Comparison of ENCODE assay signal across 20 cellular contexts in genomic region chr12:75542942-75543341, GRCh38. TPM values are rescaled to one million over a fixed set of nuclear protein-coding genes. Genes with fewer than 3 reads are reported as not detected.
DNase-seq lines count a peak whose midpoint lies in the region; ATAC-seq and TF ChIP-seq lines count a peak whose summit lies in the region.
"Had no signal": no experiment of that assay in that cellular context is flagged by ENCODE, and none has a peak within 500 bp of the region (broad histone marks: within the 10 kb centered on the region; RNA-seq: fewer than 3 reads in every experiment).

No MANE protein-coding gene starts in this region.

- H3K9me3 ChIP-seq in mammary epithelial cell (replicated peaks; ENCODE audit: insufficient read depth, low read length) (no peaks in the 10 kb centered on the region), PC-3 (ENCODE audit: low read length) (no peaks in the 10 kb centered on the region), testis (no peaks in the 10 kb centered on the region)
- H3K9me3 ChIP-seq: BE2C, SJSA1 had no signal

- ATAC-seq in PC-3: no peak
- ATAC-seq in HG03095 (IDR thresholded peaks at IDR 0.05; ENCODE audit: unreplicated experiment): no peak

- H4K20me1 ChIP-seq in mammary epithelial cell (ENCODE audit: insufficient read depth, low read length) (no peaks in the 10 kb centered on the region), PC-3 (ENCODE audit: low read length) (no peaks in the 10 kb centered on the region)

- H3K36me3 Mint-ChIP-seq in MCF 10A (ENCODE audit: insufficient read depth, unreplicated experiment): no peaks in the 10 kb centered on the region

- no peaks in the 10 kb centered on the region for H3K4me1 Mint-ChIP-seq in MCF 10A (ENCODE audit: insufficient read depth, unreplicated experiment)

- H3K36me3 ChIP-seq in mammary epithelial cell (ENCODE audit: insufficient read depth, low read length) (peaks cover 2% of the 10 kb centered on the region), PC-3 (ENCODE audit: low read depth, low read length) (no peaks in the 10 kb centered on the region), testis (ENCODE audit: low read depth, missing control alignments) (no peaks in the 10 kb centered on the region)
- H3K36me3 ChIP-seq: BE2C, SJSA1 had no signal

- intact Hi-C loops in MCF 10A (cut with micrococcal nuclease) (no loop called here), mammary epithelial cell (cut with micrococcal nuclease) (no loop called here), PC-3 (cut with micrococcal nuclease) (no loop called here), testis (cut with DNase I; ENCODE audit: low total_unique reads) (no loop called here)

- no peak overlapping the region for H3K4me3 ChIP-seq in mammary epithelial cell (replicated peaks in 1 of 3; ENCODE audit: insufficient read depth in 1 of 3, low read depth in 2 of 3, low read length in 3 of 3)
- H3K4me3 ChIP-seq in fibroblast of pulmonary artery (replicated peaks; ENCODE audit: low read depth, low read length): no peak overlapping the region
- H3K4me3 ChIP-seq in PC-3 (ENCODE audit: low read length): no peak overlapping the region
- H3K4me3 ChIP-seq in testis: no peak overlapping the region
- H3K4me3 ChIP-seq: SJSA1 had no signal

- H3K4me1 ChIP-seq in mammary epithelial cell (ENCODE audit: insufficient read depth, low read length) (no peaks in the 10 kb centered on the region), PC-3 (ENCODE audit: insufficient read depth, low read length) (no peaks in the 10 kb centered on the region), testis (no peaks in the 10 kb centered on the region)
- H3K4me1 ChIP-seq: SJSA1 had no signal

- no peaks in the 10 kb centered on the region for H3K9me2 ChIP-seq in PC-3 (replicated peaks; ENCODE audit: low read length)

- no peak overlapping the region for H3K9ac ChIP-seq in mammary epithelial cell (ENCODE audit: insufficient read depth, low read length)
- H3K9ac ChIP-seq in PC-3 (ENCODE audit: low read length): no peak overlapping the region

- H3K27me3 Mint-ChIP-seq in MCF 10A (ENCODE audit: insufficient read depth, unreplicated experiment): no peaks in the 10 kb centered on the region

- H3K79me2 ChIP-seq in mammary epithelial cell (ENCODE audit: insufficient read depth, low read length) (no peaks in the 10 kb centered on the region), PC-3 (ENCODE audit: low read length) (no peaks in the 10 kb centered on the region)

- peak; percentile 7 for DNase-seq in MCF 10A (ENCODE audit: unreplicated experiment)
- no peak for DNase-seq in mammary epithelial cell
- peak; percentile 58 for DNase-seq in amniotic epithelial cell (ENCODE audit: low read depth)
- peak; percentile 59 for DNase-seq in fibroblast of pulmonary artery (ENCODE audit: low read depth)
- DNase-seq in PC-3: no peak
- no peak for DNase-seq in testis
- DNase-seq in DMS 273 treated with DMSO at 0.1 percent for 48 hours (lab: John Stamatoyannopoulos, UW): no peak
- DNase-seq: 8988T; BE2C; CD4-positive, alpha-beta T cell; DMS53; HCEC 1CT; NCI-H1105; NCI-H1694; NCI-H446; NCI-H69; NK-92 treated with Interleukin-12 subunit alpha and Interleukin-12 subunit beta, amount 100 ng/mL, for 24 hours had no signal

- CTCF ChIA-PET in MCF 10A (lab: Yijun Ruan, JAX) (interaction anchor here (0.7 to 2.9 kb wide), 6 partner anchors 7 to 494 kb away, joined by 3 to 26 read pairs (median 4); no protein-coding TSS in a partner anchor), mammary epithelial cell (lab: Charles Lee; ENCODE audit: low non-redundant PET) (no interaction called here), PC-3 (lab: Charles Lee) (interaction anchor here (0.6 kb wide), 1 partner anchor 82 kb away, joined by 3 read pairs; no protein-coding TSS in a partner anchor)

- TF ChIP-seq CTCF in MCF 10A (IDR thresholded peaks at IDR 0.05; ENCODE audit: unreplicated experiment): no peak
- no peak for TF ChIP-seq CTCF in mammary epithelial cell (conservative IDR thresholded peaks at IDR 0.05 in 1 of 2, IDR thresholded peaks at IDR 0.05 in 1 of 2; ENCODE audit: extremely low read depth in 1 of 2, insufficient read depth in 1 of 2, low read depth in 1 of 2, low read length in 2 of 2)
- TF ChIP-seq CTCF in fibroblast of pulmonary artery (IDR thresholded peaks at IDR 0.05; ENCODE audit: low read length, missing control alignments): no peak
- TF ChIP-seq CTCF in PC-3 (conservative IDR thresholded peaks at IDR 0.05; ENCODE audit: low read depth, low read length): no peak
- TF ChIP-seq CTCF in testis (IDR thresholded peaks at IDR 0.05): no peak

- H2AFZ ChIP-seq in mammary epithelial cell (ENCODE audit: low read depth, low read length) (no peak overlapping the region), PC-3 (ENCODE audit: low read length) (no peak overlapping the region)

- H3F3A ChIP-seq in PC-3 (ENCODE audit: low read length, unreplicated experiment): no peaks in the 10 kb centered on the region

- in situ Hi-C loops in mammary epithelial cell (cut with MboI; ENCODE audit: low sequenced_read_pairs in 2 of 2): loop anchor here in 1 of 2 donors (25.0 kb wide), 1 partner anchor 269 kb away; no protein-coding TSS in a partner anchor

- no peaks in the 10 kb centered on the region for H3K9me3 Mint-ChIP-seq in MCF 10A (ENCODE audit: unreplicated experiment)
- H3K9me3 Mint-ChIP-seq: CD4-positive, alpha-beta T cell had no signal

- H3K4me3 Mint-ChIP-seq in MCF 10A (ENCODE audit: unreplicated experiment): no peak overlapping the region
- H3K4me3 Mint-ChIP-seq: CD4-positive, alpha-beta T cell had no signal

- 78% methylated on average over 1 of the region's 1 CpG for WGBS in mammary epithelial cell (ENCODE audit: low coverage, missing lambda C conversion rate)
- 84% methylated on average over 1 of the region's 1 CpG for WGBS in testis, 2 donors

- POLR2A ChIA-PET in MCF 10A (lab: Yijun Ruan, JAX) (interaction anchor here (1.4 kb wide), 2 partner anchors 11 to 489 kb away, joined by 4 to 5 read pairs; partner anchors contain the start of gene PHLDA1), PC-3 (lab: Charles Lee; ENCODE audit: unreplicated experiment) (no interaction called here)

- H3K27me3 ChIP-seq in mammary epithelial cell (ENCODE audit: insufficient read depth, low read length) (no peaks in the 10 kb centered on the region), PC-3 (ENCODE audit: low read length) (no peaks in the 10 kb centered on the region), testis (no peaks in the 10 kb centered on the region)
- H3K27me3 ChIP-seq: BE2C, SJSA1 had no signal

- no peak overlapping the region for H3K27ac ChIP-seq in mammary epithelial cell (ENCODE audit: insufficient read depth, low read depth, low read length)
- H3K27ac ChIP-seq in PC-3 (ENCODE audit: low read length): no peak overlapping the region
- no peak overlapping the region for H3K27ac ChIP-seq in testis
- H3K27ac ChIP-seq: HL-60, SJSA1 had no signal

- BruUV-seq in MCF 10A (replicated peaks; lab: Mats Ljungman, UMichigan): no TSS peak
- no TSS peak for BruUV-seq in mammary epithelial cell (replicated peaks; lab: Mats Ljungman, UMichigan)
- BruUV-seq in PC-3 (replicated peaks; lab: Mats Ljungman, UMichigan): no TSS peak

- dilution Hi-C loops in mammary epithelial cell (cut with HindIII; ENCODE audit: low sequenced_read_pairs): no loop called here

- no peak for TF ChIP-seq POLR2A in testis (IDR thresholded peaks at IDR 0.05)

- no peak overlapping the region for H3K27ac Mint-ChIP-seq in MCF 10A (ENCODE audit: low read depth, unreplicated experiment)
- H3K27ac Mint-ChIP-seq: CD4-positive, alpha-beta T cell had no signal

- no peak overlapping the region for H3K4me2 ChIP-seq in mammary epithelial cell (ENCODE audit: insufficient read depth, low read depth, low read length)
- H3K4me2 ChIP-seq in PC-3 (ENCODE audit: low read length): no peak overlapping the region

RNA-seq across cellular contexts. Expression of gene KRR1, which starts 31.5 kb away (rescaled TPM):
- total RNA-seq in MCF 10A (2022): 68.0 and 76.8 TPM in 2 replicates
- total RNA-seq in mammary epithelial cell: 10 to 100 TPM; 36.7 to 99.1 TPM
- 41.0 TPM for polyA plus RNA-seq in mammary epithelial cell
- 21.6 TPM for polyA minus RNA-seq in mammary epithelial cell
- 49.9 and 68.4 TPM in 2 replicates for total RNA-seq in PC-3 (2014; rRNA removed)
- 10 to 100 TPM; 37.5 to 38.8 TPM for total RNA-seq in testis
- polyA plus RNA-seq in testis (ENCODE audit: insufficient read depth, low read depth, low replicate concordance): 24.8 TPM

Comparison
In these comparisons a context has a peak if more than half of its experiments do, and no peak if none do; other contexts are left out.
1. DNase-seq: peak in MCF 10A (single experiment), amniotic epithelial cell (single experiment) and fibroblast of pulmonary artery (single experiment); none in mammary epithelial cell (single experiment), PC-3 (single experiment), testis (single experiment) and DMS 273 treated with DMSO at 0.1 percent for 48 hours (single experiment).